ENCODE assay signal across 1 cellular context in the genomic region with DNA sequence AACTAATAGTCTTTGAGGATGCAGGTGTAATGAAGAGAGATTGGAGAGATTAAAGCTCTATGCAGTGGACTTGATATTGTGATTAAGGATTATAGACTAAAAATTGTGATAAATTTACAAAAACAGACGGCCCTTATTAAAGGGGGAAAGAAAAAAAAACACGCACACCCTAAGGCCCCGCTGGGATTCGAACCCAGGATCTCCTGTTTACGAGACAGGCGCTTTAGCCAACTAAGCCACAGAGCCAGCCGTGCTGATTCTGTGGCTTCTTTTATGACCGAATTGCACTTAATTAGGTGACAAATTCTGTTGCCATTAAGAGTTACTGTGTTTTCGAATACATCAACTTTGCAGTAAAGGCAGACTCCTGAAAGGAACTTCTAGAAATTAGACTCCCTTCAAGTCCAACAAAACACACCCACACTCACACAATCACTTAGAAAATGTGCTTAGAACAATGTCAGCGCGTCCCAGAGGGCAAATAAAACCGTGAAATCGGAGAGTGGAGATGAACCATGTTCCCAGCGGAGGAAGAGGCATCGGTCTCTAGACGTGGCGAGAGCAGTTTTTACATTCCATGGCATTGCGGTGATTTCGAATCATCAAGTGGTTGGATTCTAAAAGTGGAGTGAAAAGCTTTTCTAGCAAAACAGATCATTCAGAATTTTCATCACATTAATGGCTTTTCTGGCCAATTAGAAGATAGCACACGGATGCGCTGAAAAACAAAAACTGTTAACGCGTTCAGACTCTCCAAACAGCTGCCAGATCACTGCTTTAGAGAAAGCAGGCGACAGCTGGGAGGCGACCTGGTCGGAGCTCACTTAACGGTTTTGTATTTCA.
TF ChIP-seq lines count a peak whose summit lies in the region.

No MANE protein-coding gene starts in this region.

TF ChIP-seq in K562, 482 proteins besides CTCF, POLR2A, EP300 and RAD21 (continued from another document and continues in another):
- TF ChIP-seq PATZ1 (CRISPR knock-in tag; IDR thresholded peaks at IDR 0.05; ENCODE audit: borderline replicate concordance): no peak
- TF ChIP-seq, protein P1, sequence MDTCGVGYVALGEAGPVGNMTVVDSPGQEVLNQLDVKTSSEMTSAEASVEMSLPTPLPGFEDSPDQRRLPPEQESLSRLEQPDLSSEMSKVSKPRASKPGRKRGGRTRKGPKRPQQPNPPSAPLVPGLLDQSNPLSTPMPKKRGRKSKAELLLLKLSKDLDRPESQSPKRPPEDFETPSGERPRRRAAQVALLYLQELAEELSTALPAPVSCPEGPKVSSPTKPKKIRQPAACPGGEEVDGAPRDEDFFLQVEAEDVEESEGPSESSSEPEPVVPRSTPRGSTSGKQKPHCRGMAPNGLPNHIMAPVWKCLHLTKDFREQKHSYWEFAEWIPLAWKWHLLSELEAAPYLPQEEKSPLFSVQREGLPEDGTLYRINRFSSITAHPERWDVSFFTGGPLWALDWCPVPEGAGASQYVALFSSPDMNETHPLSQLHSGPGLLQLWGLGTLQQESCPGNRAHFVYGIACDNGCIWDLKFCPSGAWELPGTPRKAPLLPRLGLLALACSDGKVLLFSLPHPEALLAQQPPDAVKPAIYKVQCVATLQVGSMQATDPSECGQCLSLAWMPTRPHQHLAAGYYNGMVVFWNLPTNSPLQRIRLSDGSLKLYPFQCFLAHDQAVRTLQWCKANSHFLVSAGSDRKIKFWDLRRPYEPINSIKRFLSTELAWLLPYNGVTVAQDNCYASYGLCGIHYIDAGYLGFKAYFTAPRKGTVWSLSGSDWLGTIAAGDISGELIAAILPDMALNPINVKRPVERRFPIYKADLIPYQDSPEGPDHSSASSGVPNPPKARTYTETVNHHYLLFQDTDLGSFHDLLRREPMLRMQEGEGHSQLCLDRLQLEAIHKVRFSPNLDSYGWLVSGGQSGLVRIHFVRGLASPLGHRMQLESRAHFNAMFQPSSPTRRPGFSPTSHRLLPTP (IDR thresholded peaks at IDR 0.05; ENCODE audit: borderline replicate concordance, extremely low read depth, insufficient read length): peak; percentile 91
- no peak for TF ChIP-seq ZNF282 (CRISPR knock-in tag; IDR thresholded peaks at IDR 0.05)
- TF ChIP-seq, protein P2, sequence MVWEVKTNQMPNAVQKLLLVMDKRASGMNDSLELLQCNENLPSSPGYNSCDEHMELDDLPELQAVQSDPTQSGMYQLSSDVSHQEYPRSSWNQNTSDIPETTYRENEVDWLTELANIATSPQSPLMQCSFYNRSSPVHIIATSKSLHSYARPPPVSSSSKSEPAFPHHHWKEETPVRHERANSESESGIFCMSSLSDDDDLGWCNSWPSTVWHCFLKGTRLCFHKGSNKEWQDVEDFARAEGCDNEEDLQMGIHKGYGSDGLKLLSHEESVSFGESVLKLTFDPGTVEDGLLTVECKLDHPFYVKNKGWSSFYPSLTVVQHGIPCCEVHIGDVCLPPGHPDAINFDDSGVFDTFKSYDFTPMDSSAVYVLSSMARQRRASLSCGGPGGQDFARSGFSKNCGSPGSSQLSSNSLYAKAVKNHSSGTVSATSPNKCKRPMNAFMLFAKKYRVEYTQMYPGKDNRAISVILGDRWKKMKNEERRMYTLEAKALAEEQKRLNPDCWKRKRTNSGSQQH (CRISPR knock-in tag; IDR thresholded peaks at IDR 0.05): no peak
- no peak for TF ChIP-seq MTA1 (IDR thresholded peaks at IDR 0.05; ENCODE audit: borderline replicate concordance)
- peak; percentile 34 for TF ChIP-seq RBBP5 (IDR thresholded peaks at IDR 0.05; ENCODE audit: borderline replicate concordance, insufficient read depth, low read length, poor library complexity, severe bottlenecking)
- TF ChIP-seq ZSCAN32 (CRISPR knock-in tag; IDR thresholded peaks at IDR 0.05): no peak
- TF ChIP-seq, protein P3, sequence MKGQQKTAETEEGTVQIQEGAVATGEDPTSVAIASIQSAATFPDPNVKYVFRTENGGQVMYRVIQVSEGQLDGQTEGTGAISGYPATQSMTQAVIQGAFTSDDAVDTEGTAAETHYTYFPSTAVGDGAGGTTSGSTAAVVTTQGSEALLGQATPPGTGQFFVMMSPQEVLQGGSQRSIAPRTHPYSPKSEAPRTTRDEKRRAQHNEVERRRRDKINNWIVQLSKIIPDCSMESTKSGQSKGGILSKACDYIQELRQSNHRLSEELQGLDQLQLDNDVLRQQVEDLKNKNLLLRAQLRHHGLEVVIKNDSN (CRISPR knock-in tag; IDR thresholded peaks at IDR 0.05): no peak
- no peak for TF ChIP-seq MED1 (CRISPR knock-in tag; IDR thresholded peaks at IDR 0.05; ENCODE audit: borderline replicate concordance)
- no peak for TF ChIP-seq ZMIZ1 (IDR thresholded peaks at IDR 0.05; ENCODE audit: low read depth in 2 of 2, low read length in 2 of 2)
- TF ChIP-seq ZNF384 (IDR thresholded peaks at IDR 0.05; ENCODE audit: low read depth, low read length): peak; percentile 74
- TF ChIP-seq, protein P4, sequence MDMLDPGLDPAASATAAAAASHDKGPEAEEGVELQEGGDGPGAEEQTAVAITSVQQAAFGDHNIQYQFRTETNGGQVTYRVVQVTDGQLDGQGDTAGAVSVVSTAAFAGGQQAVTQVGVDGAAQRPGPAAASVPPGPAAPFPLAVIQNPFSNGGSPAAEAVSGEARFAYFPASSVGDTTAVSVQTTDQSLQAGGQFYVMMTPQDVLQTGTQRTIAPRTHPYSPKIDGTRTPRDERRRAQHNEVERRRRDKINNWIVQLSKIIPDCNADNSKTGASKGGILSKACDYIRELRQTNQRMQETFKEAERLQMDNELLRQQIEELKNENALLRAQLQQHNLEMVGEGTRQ (CRISPR knock-in tag; IDR thresholded peaks at IDR 0.05): no peak
- TF ChIP-seq SNRNP70 (optimal IDR thresholded peaks at IDR 0.05; ENCODE audit: low read depth, low read length): no peak
- TF ChIP-seq YY1 (IDR thresholded peaks at IDR 0.05; ENCODE audit: borderline replicate concordance in 1 of 3, control insufficient read depth in 1 of 3, extremely low read depth in 1 of 3, insufficient read depth in 3 of 3, insufficient read length in 1 of 3, insufficient replicate concordance in 2 of 3, low read depth in 1 of 3, low read length in 2 of 3): peak in 1 of 3 experiments; percentile 30
- peak; percentile 64; the same call in 1 of the 2 replicates for TF ChIP-seq FOXM1 (IDR thresholded peaks at IDR 0.05; ENCODE audit: low read depth)
- no peak for TF ChIP-seq FOXM1 (CRISPR knock-in tag; IDR thresholded peaks at IDR 0.05; ENCODE audit: low read depth)
- no peak for TF ChIP-seq RBM15 (IDR thresholded peaks at IDR 0.05; ENCODE audit: insufficient read depth, low read length)
- TF ChIP-seq E2F3 (CRISPR knock-in tag; IDR thresholded peaks at IDR 0.05): no peak
- TF ChIP-seq SETDB1 (IDR thresholded peaks at IDR 0.05; ENCODE audit: low read length): no peak
- no peak for TF ChIP-seq CBX5 (IDR thresholded peaks at IDR 0.05; ENCODE audit: borderline replicate concordance, low read depth)
- TF ChIP-seq MCM3 (IDR thresholded peaks at IDR 0.05): no peak
- TF ChIP-seq NCOR1 (IDR thresholded peaks at IDR 0.05): no peak
- TF ChIP-seq ETS1 (conservative IDR thresholded peaks at IDR 0.05; ENCODE audit: control insufficient read depth, low read depth, low read length): 0 out of 2 replicates have a peak, but pooled peaks have one; percentile 58
- 0 out of 2 replicates have a peak, but pooled peaks have one; percentile 21 for TF ChIP-seq RB1 (IDR thresholded peaks at IDR 0.05; ENCODE audit: low read depth)
- TF ChIP-seq, protein P5, sequence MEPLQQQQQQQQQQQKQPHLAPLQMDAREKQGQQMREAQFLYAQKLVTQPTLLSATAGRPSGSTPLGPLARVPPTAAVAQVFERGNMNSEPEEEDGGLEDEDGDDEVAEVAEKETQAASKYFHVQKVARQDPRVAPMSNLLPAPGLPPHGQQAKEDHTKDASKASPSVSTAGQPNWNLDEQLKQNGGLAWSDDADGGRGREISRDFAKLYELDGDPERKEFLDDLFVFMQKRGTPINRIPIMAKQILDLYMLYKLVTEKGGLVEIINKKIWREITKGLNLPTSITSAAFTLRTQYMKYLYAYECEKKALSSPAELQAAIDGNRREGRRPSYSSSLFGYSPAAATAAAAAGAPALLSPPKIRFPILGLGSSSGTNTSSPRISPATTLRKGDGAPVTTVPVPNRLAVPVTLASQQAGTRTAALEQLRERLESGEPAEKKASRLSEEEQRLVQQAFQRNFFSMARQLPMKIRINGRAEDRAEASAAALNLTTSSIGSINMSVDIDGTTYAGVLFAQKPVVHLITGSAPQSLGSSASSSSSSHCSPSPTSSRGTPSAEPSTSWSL (CRISPR knock-in tag; IDR thresholded peaks at IDR 0.05; ENCODE audit: borderline replicate concordance): no peak
- TF ChIP-seq SP1 (CRISPR knock-in tag; IDR thresholded peaks at IDR 0.05): no peak
- TF ChIP-seq ZNF217 (CRISPR knock-in tag; IDR thresholded peaks at IDR 0.05): no peak
- 0 out of 4 replicates have a peak, but pooled peaks of 1 of the 2 experiments have one; percentile 31 for TF ChIP-seq FOXK2 (conservative IDR thresholded peaks at IDR 0.05 in 1 of 2, IDR thresholded peaks at IDR 0.05 in 1 of 2; ENCODE audit: low read depth in 2 of 2)
- no peak for TF ChIP-seq TRIM25 (IDR thresholded peaks at IDR 0.05; ENCODE audit: borderline replicate concordance)
- TF ChIP-seq ZNF551 (CRISPR knock-in tag; IDR thresholded peaks at IDR 0.05): no peak
- no peak for TF ChIP-seq ZNF347 (CRISPR knock-in tag; IDR thresholded peaks at IDR 0.05; ENCODE audit: low read depth)
- TF ChIP-seq RNF2 (IDR thresholded peaks at IDR 0.05): no peak
- TF ChIP-seq ESRRA (IDR thresholded peaks at IDR 0.05; ENCODE audit: borderline replicate concordance, low read depth): peak; percentile 42; the same call in 1 of the 2 replicates
- TF ChIP-seq ZC3H8 (IDR thresholded peaks at IDR 0.05): no peak
- TF ChIP-seq PCBP1 (IDR thresholded peaks at IDR 0.05; ENCODE audit: low read depth, low read length, poor library complexity, severe bottlenecking): no peak
- peak; percentile 98 for TF ChIP-seq POLR2H (tag; IDR thresholded peaks at IDR 0.05; ENCODE audit: low read depth)
- peak; percentile 26; the same call in 1 of the 2 replicates for TF ChIP-seq EP400 (IDR thresholded peaks at IDR 0.05)
- TF ChIP-seq ZFP36 (IDR thresholded peaks at IDR 0.05; ENCODE audit: low read depth, low read length, partially characterized antibody): no peak
- no peak for TF ChIP-seq HNRNPL (IDR thresholded peaks at IDR 0.05; ENCODE audit: low read depth, low read length)
- TF ChIP-seq ZNF77 (CRISPR knock-in tag; IDR thresholded peaks at IDR 0.05): no peak
- no peak for TF ChIP-seq SMAD4 (CRISPR knock-in tag; conservative IDR thresholded peaks at IDR 0.05)
